In the genomic region with DNA sequence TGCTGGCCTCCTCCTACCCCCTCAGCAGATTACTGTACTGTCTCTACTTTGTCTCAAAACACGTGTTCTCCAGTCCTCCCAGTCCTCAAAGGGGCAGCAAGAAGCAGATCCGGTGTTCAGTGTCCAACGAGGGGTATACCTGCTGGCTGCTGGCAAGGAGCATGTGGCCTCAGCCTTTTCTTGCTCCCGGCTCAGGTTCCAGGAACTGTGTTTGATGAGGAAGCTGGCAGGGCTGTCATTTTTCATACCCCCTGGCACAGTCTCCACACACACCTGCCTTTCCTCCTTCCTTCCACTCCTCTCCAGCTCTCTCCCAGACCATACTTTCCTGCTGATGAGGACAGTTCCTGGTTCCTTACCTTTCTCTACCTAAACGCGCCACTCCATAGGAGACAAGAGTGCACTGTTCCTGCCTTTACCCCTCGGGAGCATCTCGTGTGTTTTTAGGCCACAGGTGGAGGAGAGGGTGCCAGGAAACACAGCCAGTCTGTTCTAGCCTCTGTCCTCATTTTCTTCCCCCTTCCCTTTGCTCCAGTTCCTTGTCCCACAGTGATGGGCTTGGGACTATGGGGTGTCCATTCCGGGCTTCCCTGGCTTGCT, we compare ENCODE assay signal across 10 cellular contexts.
DNase-seq lines count a peak whose midpoint lies in the region; ATAC-seq and TF ChIP-seq lines count a peak whose summit lies in the region.
"Had no signal": no experiment of that assay in that cellular context is flagged by ENCODE, and none has a peak within 500 bp of the region (broad histone marks: within the 10 kb centered on the region; RNA-seq: fewer than 3 reads in every experiment).

No MANE protein-coding gene starts in this region.

- intact Hi-C loops in body of pancreas (cut with DNase I) = no loop called here

- peak overlapping the region; percentile 95 for H3K27ac Mint-ChIP-seq in nephron progenitor cell

- DNase-seq in COR-L47 (lab: John Stamatoyannopoulos, UW) (peak; percentile 6), HT-29 (ENCODE audit: low spot score) (peak; percentile 49), body of pancreas (peak; percentile 78 to 89 (median 86)), nephron progenitor cell (no peak), NCI-H146 treated with DMSO at 0.1 percent for 48 hours (lab: John Stamatoyannopoulos, UW; ENCODE audit: unreplicated experiment) (no peak)
- DNase-seq in central memory CD4-positive, alpha-beta T cell = no peak
- DNase-seq: T-helper 9 cell had no signal

- no peaks in the 10 kb centered on the region for H3K27me3 Mint-ChIP-seq in nephron progenitor cell (ENCODE audit: low read depth, poor library complexity)
- H3K27me3 Mint-ChIP-seq: natural killer cell treated with Interleukin-12 subunit alpha and Interleukin-12 subunit beta and Interleukin-15 and Interleukin-18, amount 100 ng/mL, for 72 hours had no signal

- no peak overlapping the region for H3K4me3 Mint-ChIP-seq in nephron progenitor cell
- H3K4me3 Mint-ChIP-seq: natural killer cell treated with Interleukin-12 subunit alpha and Interleukin-12 subunit beta and Interleukin-15 and Interleukin-18, amount 100 ng/mL, for 72 hours had no signal

- H3K36me3 Mint-ChIP-seq in nephron progenitor cell (ENCODE audit: low read depth) = peaks cover 49% of the 10 kb centered on the region
- H3K36me3 Mint-ChIP-seq: natural killer cell treated with Interleukin-12 subunit alpha and Interleukin-12 subunit beta and Interleukin-15 and Interleukin-18, amount 100 ng/mL, for 72 hours had no signal

- ATAC-seq in body of pancreas (peak; percentile 63), HG03045 (IDR thresholded peaks at IDR 0.05; ENCODE audit: unreplicated experiment) (no peak), HG03520 (IDR thresholded peaks at IDR 0.05; ENCODE audit: unreplicated experiment) (no peak)
- ATAC-seq: natural killer cell treated with Interleukin-12 subunit alpha and Interleukin-12 subunit beta and Interleukin-15 and Interleukin-18, amount 100 ng/mL, for 72 hours had no signal

- H3K4me3 ChIP-seq in body of pancreas = no peak overlapping the region

- no peaks in the 10 kb centered on the region for H3K9me3 Mint-ChIP-seq in nephron progenitor cell
- H3K9me3 Mint-ChIP-seq: natural killer cell treated with Interleukin-12 subunit alpha and Interleukin-12 subunit beta and Interleukin-15 and Interleukin-18, amount 100 ng/mL, for 72 hours had no signal

- H3K4me1 Mint-ChIP-seq in nephron progenitor cell = peaks cover 51% of the 10 kb centered on the region

- no peaks in the 10 kb centered on the region for H3K9me3 ChIP-seq in body of pancreas

- peaks cover under 1 to 9% of the 10 kb centered on the region in 2 donors for H3K36me3 ChIP-seq in body of pancreas (replicated peaks in 1 of 2; ENCODE audit: insufficient read depth in 1 of 2, low read depth in 2 of 2)

- H3K27me3 ChIP-seq in body of pancreas = no peaks in the 10 kb centered on the region

- H3K27ac ChIP-seq in body of pancreas = peak overlapping the region; percentile 81 to 93 (median 90)

- WGBS in body of pancreas, 2 donors = 18 to 26% methylated on average over 9 of the region's 9 CpGs

- TF ChIP-seq CTCF in body of pancreas (IDR thresholded peaks at IDR 0.05) = no peak
- TF ChIP-seq CTCF in nephron progenitor cell (IDR thresholded peaks at IDR 0.05) = no peak

- peaks cover 72% of the 10 kb centered on the region for H3K4me1 ChIP-seq in body of pancreas

- TF ChIP-seq POLR2A in body of pancreas (IDR thresholded peaks at IDR 0.05) = peak in 2 of 3 donors; percentile 52 to 67

Comparison
In these comparisons a context has a peak if more than half of its experiments do, and no peak if none do; other contexts are left out.
1. DNase-seq: peak in COR-L47 (single experiment), HT-29 (single experiment) and body of pancreas (4 of 4); none in nephron progenitor cell (single experiment), NCI-H146 treated with DMSO at 0.1 percent for 48 hours (single experiment) and central memory CD4-positive, alpha-beta T cell (single experiment).